Comparison of ENCODE assay signal across 1 cellular context in the genomic region with DNA sequence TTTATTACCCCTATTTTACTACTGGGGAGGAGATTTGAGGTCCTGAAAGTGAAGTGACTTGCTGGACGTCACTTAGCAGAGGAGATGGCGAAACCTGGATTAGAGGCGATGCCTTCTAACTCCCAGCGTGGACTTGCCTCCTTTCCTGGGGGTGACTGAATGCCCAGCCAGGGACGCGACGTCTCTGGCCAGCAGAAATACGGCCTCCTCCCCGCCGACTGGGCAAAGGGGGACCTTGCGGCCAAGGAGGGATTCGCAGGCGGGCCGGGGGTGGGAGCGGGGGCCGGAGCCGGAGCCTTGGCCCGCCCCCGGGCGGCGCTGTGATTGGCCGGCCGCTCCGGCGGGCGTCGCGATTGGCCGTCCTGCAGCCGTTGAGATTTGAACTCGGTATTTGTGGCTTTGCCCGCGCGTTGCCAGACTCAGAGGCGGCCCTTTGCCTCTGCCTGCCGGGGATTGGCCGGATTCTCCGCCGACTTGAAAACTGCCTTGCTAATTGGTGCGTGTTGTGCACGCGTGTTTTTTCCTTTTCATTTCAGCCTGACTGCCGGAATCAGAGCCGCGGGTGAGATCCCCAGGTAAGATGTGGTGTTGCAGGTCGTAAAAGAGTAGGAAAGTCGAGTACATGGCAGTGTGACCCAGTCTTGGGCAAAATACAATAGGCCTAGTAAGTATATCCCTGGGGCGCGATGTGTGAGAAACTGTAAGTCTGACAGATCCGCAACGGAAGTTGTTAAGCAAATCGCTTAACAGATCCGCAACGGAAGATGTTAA.
TF ChIP-seq lines count a peak whose summit lies in the region.

A gene with protein sequence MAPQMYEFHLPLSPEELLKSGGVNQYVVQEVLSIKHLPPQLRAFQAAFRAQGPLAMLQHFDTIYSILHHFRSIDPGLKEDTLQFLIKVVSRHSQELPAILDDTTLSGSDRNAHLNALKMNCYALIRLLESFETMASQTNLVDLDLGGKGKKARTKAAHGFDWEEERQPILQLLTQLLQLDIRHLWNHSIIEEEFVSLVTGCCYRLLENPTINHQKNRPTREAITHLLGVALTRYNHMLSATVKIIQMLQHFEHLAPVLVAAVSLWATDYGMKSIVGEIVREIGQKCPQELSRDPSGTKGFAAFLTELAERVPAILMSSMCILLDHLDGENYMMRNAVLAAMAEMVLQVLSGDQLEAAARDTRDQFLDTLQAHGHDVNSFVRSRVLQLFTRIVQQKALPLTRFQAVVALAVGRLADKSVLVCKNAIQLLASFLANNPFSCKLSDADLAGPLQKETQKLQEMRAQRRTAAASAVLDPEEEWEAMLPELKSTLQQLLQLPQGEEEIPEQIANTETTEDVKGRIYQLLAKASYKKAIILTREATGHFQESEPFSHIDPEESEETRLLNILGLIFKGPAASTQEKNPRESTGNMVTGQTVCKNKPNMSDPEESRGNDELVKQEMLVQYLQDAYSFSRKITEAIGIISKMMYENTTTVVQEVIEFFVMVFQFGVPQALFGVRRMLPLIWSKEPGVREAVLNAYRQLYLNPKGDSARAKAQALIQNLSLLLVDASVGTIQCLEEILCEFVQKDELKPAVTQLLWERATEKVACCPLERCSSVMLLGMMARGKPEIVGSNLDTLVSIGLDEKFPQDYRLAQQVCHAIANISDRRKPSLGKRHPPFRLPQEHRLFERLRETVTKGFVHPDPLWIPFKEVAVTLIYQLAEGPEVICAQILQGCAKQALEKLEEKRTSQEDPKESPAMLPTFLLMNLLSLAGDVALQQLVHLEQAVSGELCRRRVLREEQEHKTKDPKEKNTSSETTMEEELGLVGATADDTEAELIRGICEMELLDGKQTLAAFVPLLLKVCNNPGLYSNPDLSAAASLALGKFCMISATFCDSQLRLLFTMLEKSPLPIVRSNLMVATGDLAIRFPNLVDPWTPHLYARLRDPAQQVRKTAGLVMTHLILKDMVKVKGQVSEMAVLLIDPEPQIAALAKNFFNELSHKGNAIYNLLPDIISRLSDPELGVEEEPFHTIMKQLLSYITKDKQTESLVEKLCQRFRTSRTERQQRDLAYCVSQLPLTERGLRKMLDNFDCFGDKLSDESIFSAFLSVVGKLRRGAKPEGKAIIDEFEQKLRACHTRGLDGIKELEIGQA (N-terminal part only) (plus strand): TSS at position 523 of the 771 bp plus-strand sequence. CDS start 997 bp downstream, outside the sequence.

TF ChIP-seq in K562, 482 proteins besides CTCF, POLR2A, EP300 and RAD21 (continued from another document and continues in another):
- TF ChIP-seq ASH1L (IDR thresholded peaks at IDR 0.05; ENCODE audit: borderline replicate concordance, low read depth, partially characterized antibody) (no peak), RFX7 (CRISPR knock-in tag; IDR thresholded peaks at IDR 0.05) (no peak), ATF1 (CRISPR knock-in tag; IDR thresholded peaks at IDR 0.05) (no peak), ATF1 (tag; IDR thresholded peaks at IDR 0.05) (peak; percentile 65), IFI16 (CRISPR knock-in tag; IDR thresholded peaks at IDR 0.05) (no peak), PHB (CRISPR knock-in tag; IDR thresholded peaks at IDR 0.05) (no peak), ZNF780A (CRISPR knock-in tag; IDR thresholded peaks at IDR 0.05) (no peak), RFX5 (IDR thresholded peaks at IDR 0.05; ENCODE audit: low read depth, low read length) (no peak), PHF8 (IDR thresholded peaks at IDR 0.05; ENCODE audit: borderline replicate concordance, low read length) (peak; percentile 55; the same call in 1 of the 2 replicates), RCOR1 (IDR thresholded peaks at IDR 0.05; ENCODE audit: borderline replicate concordance in 1 of 2, low read depth in 2 of 2, low read length in 2 of 2) (peak in 1 of 2 experiments; percentile 3; a peak in 1 of 4 replicates), ZKSCAN1 (IDR thresholded peaks at IDR 0.05; ENCODE audit: low read depth, low read length) (no peak), STAT5A (IDR thresholded peaks at IDR 0.05; ENCODE audit: borderline replicate concordance, low read length) (no peak; the same call in 1 of the 2 replicates), GTF2F1 (IDR thresholded peaks at IDR 0.05; ENCODE audit: low read depth, low read length) (no peak), NFRKB (IDR thresholded peaks at IDR 0.05; ENCODE audit: low read depth) (peak; percentile 23), SP1 (CRISPR knock-in tag; IDR thresholded peaks at IDR 0.05) (0 out of 2 replicates have a peak, but pooled peaks have one; percentile 11), FOXM1 (IDR thresholded peaks at IDR 0.05; ENCODE audit: low read depth) (peak; percentile 98), FOXM1 (CRISPR knock-in tag; IDR thresholded peaks at IDR 0.05; ENCODE audit: low read depth) (peak; percentile 72; the same call in 1 of the 2 replicates), CEBPG (CRISPR knock-in tag; IDR thresholded peaks at IDR 0.05) (no peak), CEBPG (tag; conservative IDR thresholded peaks at IDR 0.05 in 1 of 2, IDR thresholded peaks at IDR 0.05 in 1 of 2) (no peak), ZBTB7A (IDR thresholded peaks at IDR 0.05; ENCODE audit: borderline replicate concordance, control insufficient read depth, low read depth, low read length) (peak; percentile 49; the same call in 1 of the 2 replicates), TCF3 (CRISPR knock-in tag; IDR thresholded peaks at IDR 0.05) (no peak), KLF10 (CRISPR knock-in tag; IDR thresholded peaks at IDR 0.05) (no peak)
- TF ChIP-seq, protein P1, sequence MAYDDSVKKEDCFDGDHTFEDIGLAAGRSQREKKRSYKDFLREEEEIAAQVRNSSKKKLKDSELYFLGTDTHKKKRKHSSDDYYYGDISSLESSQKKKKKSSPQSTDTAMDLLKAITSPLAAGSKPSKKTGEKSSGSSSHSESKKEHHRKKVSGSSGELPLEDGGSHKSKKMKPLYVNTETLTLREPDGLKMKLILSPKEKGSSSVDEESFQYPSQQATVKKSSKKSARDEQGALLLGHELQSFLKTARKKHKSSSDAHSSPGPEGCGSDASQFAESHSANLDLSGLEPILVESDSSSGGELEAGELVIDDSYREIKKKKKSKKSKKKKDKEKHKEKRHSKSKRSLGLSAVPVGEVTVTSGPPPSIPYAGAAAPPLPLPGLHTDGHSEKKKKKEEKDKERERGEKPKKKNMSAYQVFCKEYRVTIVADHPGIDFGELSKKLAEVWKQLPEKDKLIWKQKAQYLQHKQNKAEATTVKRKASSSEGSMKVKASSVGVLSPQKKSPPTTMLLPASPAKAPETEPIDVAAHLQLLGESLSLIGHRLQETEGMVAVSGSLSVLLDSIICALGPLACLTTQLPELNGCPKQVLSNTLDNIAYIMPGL (CRISPR knock-in tag; IDR thresholded peaks at IDR 0.05): no peak
- TF ChIP-seq, protein P2, sequence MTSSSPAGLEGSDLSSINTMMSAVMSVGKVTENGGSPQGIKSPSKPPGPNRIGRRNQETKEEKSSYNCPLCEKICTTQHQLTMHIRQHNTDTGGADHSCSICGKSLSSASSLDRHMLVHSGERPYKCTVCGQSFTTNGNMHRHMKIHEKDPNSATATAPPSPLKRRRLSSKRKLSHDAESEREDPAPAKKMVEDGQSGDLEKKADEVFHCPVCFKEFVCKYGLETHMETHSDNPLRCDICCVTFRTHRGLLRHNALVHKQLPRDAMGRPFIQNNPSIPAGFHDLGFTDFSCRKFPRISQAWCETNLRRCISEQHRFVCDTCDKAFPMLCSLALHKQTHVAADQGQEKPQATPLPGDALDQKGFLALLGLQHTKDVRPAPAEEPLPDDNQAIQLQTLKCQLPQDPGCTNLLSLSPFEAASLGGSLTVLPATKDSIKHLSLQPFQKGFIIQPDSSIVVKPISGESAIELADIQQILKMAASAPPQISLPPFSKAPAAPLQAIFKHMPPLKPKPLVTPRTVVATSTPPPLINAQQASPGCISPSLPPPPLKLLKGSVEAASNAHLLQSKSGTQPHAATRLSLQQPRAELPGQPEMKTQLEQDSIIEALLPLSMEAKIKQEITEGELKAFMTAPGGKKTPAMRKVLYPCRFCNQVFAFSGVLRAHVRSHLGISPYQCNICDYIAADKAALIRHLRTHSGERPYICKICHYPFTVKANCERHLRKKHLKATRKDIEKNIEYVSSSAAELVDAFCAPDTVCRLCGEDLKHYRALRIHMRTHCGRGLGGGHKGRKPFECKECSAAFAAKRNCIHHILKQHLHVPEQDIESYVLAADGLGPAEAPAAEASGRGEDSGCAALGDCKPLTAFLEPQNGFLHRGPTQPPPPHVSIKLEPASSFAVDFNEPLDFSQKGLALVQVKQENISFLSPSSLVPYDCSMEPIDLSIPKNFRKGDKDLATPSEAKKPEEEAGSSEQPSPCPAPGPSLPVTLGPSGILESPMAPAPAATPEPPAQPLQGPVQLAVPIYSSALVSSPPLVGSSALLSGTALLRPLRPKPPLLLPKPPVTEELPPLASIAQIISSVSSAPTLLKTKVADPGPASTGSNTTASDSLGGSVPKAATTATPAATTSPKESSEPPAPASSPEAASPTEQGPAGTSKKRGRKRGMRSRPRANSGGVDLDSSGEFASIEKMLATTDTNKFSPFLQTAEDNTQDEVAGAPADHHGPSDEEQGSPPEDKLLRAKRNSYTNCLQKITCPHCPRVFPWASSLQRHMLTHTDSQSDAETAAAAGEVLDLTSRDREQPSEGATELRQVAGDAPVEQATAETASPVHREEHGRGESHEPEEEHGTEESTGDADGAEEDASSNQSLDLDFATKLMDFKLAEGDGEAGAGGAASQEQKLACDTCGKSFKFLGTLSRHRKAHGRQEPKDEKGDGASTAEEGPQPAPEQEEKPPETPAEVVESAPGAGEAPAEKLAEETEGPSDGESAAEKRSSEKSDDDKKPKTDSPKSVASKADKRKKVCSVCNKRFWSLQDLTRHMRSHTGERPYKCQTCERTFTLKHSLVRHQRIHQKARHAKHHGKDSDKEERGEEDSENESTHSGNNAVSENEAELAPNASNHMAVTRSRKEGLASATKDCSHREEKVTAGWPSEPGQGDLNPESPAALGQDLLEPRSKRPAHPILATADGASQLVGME (CRISPR knock-in tag; IDR thresholded peaks at IDR 0.05): peak; percentile 64; the same call in 1 of the 2 replicates
- TF ChIP-seq, protein P3, sequence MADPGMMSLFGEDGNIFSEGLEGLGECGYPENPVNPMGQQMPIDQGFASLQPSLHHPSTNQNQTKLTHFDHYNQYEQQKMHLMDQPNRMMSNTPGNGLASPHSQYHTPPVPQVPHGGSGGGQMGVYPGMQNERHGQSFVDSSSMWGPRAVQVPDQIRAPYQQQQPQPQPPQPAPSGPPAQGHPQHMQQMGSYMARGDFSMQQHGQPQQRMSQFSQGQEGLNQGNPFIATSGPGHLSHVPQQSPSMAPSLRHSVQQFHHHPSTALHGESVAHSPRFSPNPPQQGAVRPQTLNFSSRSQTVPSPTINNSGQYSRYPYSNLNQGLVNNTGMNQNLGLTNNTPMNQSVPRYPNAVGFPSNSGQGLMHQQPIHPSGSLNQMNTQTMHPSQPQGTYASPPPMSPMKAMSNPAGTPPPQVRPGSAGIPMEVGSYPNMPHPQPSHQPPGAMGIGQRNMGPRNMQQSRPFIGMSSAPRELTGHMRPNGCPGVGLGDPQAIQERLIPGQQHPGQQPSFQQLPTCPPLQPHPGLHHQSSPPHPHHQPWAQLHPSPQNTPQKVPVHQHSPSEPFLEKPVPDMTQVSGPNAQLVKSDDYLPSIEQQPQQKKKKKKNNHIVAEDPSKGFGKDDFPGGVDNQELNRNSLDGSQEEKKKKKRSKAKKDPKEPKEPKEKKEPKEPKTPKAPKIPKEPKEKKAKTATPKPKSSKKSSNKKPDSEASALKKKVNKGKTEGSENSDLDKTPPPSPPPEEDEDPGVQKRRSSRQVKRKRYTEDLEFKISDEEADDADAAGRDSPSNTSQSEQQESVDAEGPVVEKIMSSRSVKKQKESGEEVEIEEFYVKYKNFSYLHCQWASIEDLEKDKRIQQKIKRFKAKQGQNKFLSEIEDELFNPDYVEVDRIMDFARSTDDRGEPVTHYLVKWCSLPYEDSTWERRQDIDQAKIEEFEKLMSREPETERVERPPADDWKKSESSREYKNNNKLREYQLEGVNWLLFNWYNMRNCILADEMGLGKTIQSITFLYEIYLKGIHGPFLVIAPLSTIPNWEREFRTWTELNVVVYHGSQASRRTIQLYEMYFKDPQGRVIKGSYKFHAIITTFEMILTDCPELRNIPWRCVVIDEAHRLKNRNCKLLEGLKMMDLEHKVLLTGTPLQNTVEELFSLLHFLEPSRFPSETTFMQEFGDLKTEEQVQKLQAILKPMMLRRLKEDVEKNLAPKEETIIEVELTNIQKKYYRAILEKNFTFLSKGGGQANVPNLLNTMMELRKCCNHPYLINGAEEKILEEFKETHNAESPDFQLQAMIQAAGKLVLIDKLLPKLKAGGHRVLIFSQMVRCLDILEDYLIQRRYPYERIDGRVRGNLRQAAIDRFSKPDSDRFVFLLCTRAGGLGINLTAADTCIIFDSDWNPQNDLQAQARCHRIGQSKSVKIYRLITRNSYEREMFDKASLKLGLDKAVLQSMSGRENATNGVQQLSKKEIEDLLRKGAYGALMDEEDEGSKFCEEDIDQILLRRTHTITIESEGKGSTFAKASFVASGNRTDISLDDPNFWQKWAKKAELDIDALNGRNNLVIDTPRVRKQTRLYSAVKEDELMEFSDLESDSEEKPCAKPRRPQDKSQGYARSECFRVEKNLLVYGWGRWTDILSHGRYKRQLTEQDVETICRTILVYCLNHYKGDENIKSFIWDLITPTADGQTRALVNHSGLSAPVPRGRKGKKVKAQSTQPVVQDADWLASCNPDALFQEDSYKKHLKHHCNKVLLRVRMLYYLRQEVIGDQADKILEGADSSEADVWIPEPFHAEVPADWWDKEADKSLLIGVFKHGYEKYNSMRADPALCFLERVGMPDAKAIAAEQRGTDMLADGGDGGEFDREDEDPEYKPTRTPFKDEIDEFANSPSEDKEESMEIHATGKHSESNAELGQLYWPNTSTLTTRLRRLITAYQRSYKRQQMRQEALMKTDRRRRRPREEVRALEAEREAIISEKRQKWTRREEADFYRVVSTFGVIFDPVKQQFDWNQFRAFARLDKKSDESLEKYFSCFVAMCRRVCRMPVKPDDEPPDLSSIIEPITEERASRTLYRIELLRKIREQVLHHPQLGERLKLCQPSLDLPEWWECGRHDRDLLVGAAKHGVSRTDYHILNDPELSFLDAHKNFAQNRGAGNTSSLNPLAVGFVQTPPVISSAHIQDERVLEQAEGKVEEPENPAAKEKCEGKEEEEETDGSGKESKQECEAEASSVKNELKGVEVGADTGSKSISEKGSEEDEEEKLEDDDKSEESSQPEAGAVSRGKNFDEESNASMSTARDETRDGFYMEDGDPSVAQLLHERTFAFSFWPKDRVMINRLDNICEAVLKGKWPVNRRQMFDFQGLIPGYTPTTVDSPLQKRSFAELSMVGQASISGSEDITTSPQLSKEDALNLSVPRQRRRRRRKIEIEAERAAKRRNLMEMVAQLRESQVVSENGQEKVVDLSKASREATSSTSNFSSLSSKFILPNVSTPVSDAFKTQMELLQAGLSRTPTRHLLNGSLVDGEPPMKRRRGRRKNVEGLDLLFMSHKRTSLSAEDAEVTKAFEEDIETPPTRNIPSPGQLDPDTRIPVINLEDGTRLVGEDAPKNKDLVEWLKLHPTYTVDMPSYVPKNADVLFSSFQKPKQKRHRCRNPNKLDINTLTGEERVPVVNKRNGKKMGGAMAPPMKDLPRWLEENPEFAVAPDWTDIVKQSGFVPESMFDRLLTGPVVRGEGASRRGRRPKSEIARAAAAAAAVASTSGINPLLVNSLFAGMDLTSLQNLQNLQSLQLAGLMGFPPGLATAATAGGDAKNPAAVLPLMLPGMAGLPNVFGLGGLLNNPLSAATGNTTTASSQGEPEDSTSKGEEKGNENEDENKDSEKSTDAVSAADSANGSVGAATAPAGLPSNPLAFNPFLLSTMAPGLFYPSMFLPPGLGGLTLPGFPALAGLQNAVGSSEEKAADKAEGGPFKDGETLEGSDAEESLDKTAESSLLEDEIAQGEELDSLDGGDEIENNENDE (IDR thresholded peaks at IDR 0.05; ENCODE audit: low read depth, low read length): no peak
- TF ChIP-seq, protein P4, sequence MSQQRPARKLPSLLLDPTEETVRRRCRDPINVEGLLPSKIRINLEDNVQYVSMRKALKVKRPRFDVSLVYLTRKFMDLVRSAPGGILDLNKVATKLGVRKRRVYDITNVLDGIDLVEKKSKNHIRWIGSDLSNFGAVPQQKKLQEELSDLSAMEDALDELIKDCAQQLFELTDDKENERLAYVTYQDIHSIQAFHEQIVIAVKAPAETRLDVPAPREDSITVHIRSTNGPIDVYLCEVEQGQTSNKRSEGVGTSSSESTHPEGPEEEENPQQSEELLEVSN (IDR thresholded peaks at IDR 0.05; ENCODE audit: borderline replicate concordance in 1 of 2, extremely low read depth in 1 of 2, insufficient read depth in 1 of 2, insufficient read length in 1 of 2, low read depth in 1 of 2, low read length in 1 of 2, poor library complexity in 1 of 2, severe bottlenecking in 1 of 2): peak; percentile 16 to 73
